In the genomic region with DNA sequence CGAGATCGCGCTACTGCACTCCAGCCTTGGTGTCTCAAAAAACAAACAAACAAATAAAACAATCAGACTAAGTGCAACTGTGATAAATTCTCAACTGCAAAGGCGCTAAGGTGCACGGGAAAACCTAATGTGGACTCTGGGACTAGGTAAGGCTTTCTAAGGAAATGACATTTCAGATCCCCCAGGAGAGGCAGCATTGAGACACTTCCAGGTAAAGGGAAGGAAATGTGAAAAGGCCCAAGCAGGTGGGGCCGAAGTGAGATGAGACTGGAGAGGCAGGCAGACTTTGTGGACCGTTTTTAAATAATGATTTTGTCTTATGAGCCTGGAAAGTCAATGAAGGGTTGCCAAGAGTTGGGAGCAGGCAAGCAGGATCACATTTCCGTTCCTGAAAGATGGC, we compare ENCODE assay signal across 11 cellular contexts. TPM values are rescaled to one million over a fixed set of nuclear protein-coding genes. Genes with fewer than 3 reads are reported as not detected.
DNase-seq lines count a peak whose midpoint lies in the region; ATAC-seq, FAIRE-seq and TF ChIP-seq lines count a peak whose summit lies in the region.
"Had no signal": no experiment of that assay in that cellular context is flagged by ENCODE, and none has a peak within 500 bp of the region (broad histone marks: within the 10 kb centered on the region; RNA-seq: fewer than 3 reads in every experiment).

No MANE protein-coding gene starts in this region.

- no peaks in the 10 kb centered on the region for H4K20me1 ChIP-seq in keratinocyte (ENCODE audit: control insufficient read depth, extremely low read depth, insufficient read depth, low read length)

- H3K9me3 Mint-ChIP-seq in T-cell: no peaks in the 10 kb centered on the region
- H3K9me3 Mint-ChIP-seq in naive thymus-derived CD8-positive, alpha-beta T cell: peaks cover 0 to 2% (median 0%) of the 10 kb centered on the region in 9 donors
- H3K9me3 Mint-ChIP-seq: activated CD4-positive, alpha-beta memory T cell treated with anti-CD3 and anti-CD28 coated beads for 36 hours had no signal

- dilution Hi-C loops in keratinocyte (cut with MboI; ENCODE audit: extremely low pct_ligation_motif_present, low sequenced_read_pairs): no loop called here

- H3K9me3 ChIP-seq in ES-I3 (ENCODE audit: control insufficient read depth, insufficient read depth, low read length): no peaks in the 10 kb centered on the region
- no peaks in the 10 kb centered on the region for H3K9me3 ChIP-seq in keratinocyte (ENCODE audit: control insufficient read depth, low read depth, low read length)

- H3K27me3 ChIP-seq in keratinocyte (ENCODE audit: control insufficient read depth, extremely low read depth, insufficient read depth, low read length): peaks cover 9% of the 10 kb centered on the region

- no peaks in the 10 kb centered on the region for H3K36me3 Mint-ChIP-seq in T-cell
- no peaks in the 10 kb centered on the region for H3K36me3 Mint-ChIP-seq in naive thymus-derived CD8-positive, alpha-beta T cell
- H3K36me3 Mint-ChIP-seq: activated CD4-positive, alpha-beta memory T cell treated with anti-CD3 and anti-CD28 coated beads for 36 hours had no signal

- no peaks in the 10 kb centered on the region for H3K9me1 ChIP-seq in keratinocyte (ENCODE audit: control insufficient read depth, extremely low read depth, insufficient read depth, low read length)

- CTCF ChIA-PET in T-cell (lab: Charles Lee): interaction anchor here in 1 of 2 donors (0.8 kb wide), 1 partner anchor 194 kb away, joined by 3 read pairs; no protein-coding TSS in a partner anchor

- DNase-seq in DMS 273 (lab: John Stamatoyannopoulos, UW; ENCODE audit: unreplicated experiment): peak; percentile 76
- DNase-seq in DMS 273 treated with DMSO at 0.1 percent for 48 hours (lab: John Stamatoyannopoulos, UW): no peak
- DNase-seq in T-cell: no peak
- DNase-seq in keratinocyte (ENCODE audit: low read depth, low spot score): no peak
- DNase-seq in naive thymus-derived CD8-positive, alpha-beta T cell: no peak
- DNase-seq in frontal cortex (ENCODE audit: low spot score in 2 of 2): no peak
- DNase-seq in GOT3 (lab: John Stamatoyannopoulos, UW): no peak
- DNase-seq: activated CD4-positive, alpha-beta memory T cell treated with anti-CD3 and anti-CD28 coated beads for 36 hours; effector CD4-positive, alpha-beta T cell; stimulated activated CD4-positive, alpha-beta T cell treated with anti-CD3 and anti-CD28 coated beads, Interleukin-2, amount 100 ng/mL, for 24 hours had no signal

- H3K4me2 ChIP-seq in keratinocyte (ENCODE audit: control insufficient read depth, extremely low read depth, insufficient read depth, low read depth, low read length): peak overlapping the region; percentile 42

- peak; percentile 19 to 45 (median 27) for TF ChIP-seq CTCF in keratinocyte (optimal IDR thresholded peaks at IDR 0.05 in 1 of 3, IDR thresholded peaks at IDR 0.05 in 1 of 3, conservative IDR thresholded peaks at IDR 0.05 in 1 of 3; ENCODE audit: extremely low read depth in 1 of 3, insufficient read depth in 2 of 3, low read length in 3 of 3)

- H3K79me2 ChIP-seq in keratinocyte (ENCODE audit: control insufficient read depth, insufficient read depth, low read length): no peaks in the 10 kb centered on the region

- FAIRE-seq in keratinocyte (lab: Jason Lieb, UNC): peak; percentile 91
- no peak for FAIRE-seq in frontal cortex (lab: Jason Lieb, UNC)

- no peak for ATAC-seq in T-cell (replicated peaks in 1 of 4)
- no peak for ATAC-seq in naive thymus-derived CD8-positive, alpha-beta T cell

- peaks cover 8 to 15% of the 10 kb centered on the region in 2 donors for H3K27me3 Mint-ChIP-seq in T-cell
- peaks cover 0 to 21% (median 9%) of the 10 kb centered on the region in 5 donors for H3K27me3 Mint-ChIP-seq in naive thymus-derived CD8-positive, alpha-beta T cell

- H3K36me3 ChIP-seq in ES-I3 (ENCODE audit: insufficient read depth, low read length) (no peaks in the 10 kb centered on the region), keratinocyte (ENCODE audit: control insufficient read depth in 2 of 2, extremely low read depth in 1 of 2, insufficient read depth in 2 of 2, low read length in 2 of 2) (no peaks in the 10 kb centered on the region)

- H3K27ac Mint-ChIP-seq in T-cell: peak overlapping the region in 1 of 2 donors; percentile 29
- H3K27ac Mint-ChIP-seq in naive thymus-derived CD8-positive, alpha-beta T cell: peak overlapping the region in 2 of 10 donors; percentile 13 to 23
- H3K27ac Mint-ChIP-seq: activated CD4-positive, alpha-beta memory T cell treated with anti-CD3 and anti-CD28 coated beads for 36 hours had no signal

- H2AFZ ChIP-seq in keratinocyte (ENCODE audit: control insufficient read depth, low read length): peak overlapping the region; percentile 84

- H3K4me3 Mint-ChIP-seq in T-cell: peak overlapping the region; percentile 14 to 88 (median 28)
- peak overlapping the region in 4 of 10 donors; percentile 3 to 81 (median 32) for H3K4me3 Mint-ChIP-seq in naive thymus-derived CD8-positive, alpha-beta T cell
- H3K4me3 Mint-ChIP-seq: activated CD4-positive, alpha-beta memory T cell treated with anti-CD3 and anti-CD28 coated beads for 36 hours had no signal

- peaks cover 20 to 36% (median 28%) of the 10 kb centered on the region in 3 donors for H3K4me1 Mint-ChIP-seq in T-cell
- peaks cover 5 to 22% (median 14%) of the 10 kb centered on the region in 4 donors for H3K4me1 Mint-ChIP-seq in naive thymus-derived CD8-positive, alpha-beta T cell

- H3K4me1 ChIP-seq in ES-I3 (ENCODE audit: insufficient read depth, low read length) (peaks cover 17% of the 10 kb centered on the region), keratinocyte (ENCODE audit: control insufficient read depth, extremely low read depth, insufficient read depth, low read length) (peaks cover 27% of the 10 kb centered on the region)

- no peak overlapping the region for H3K4me3 ChIP-seq in keratinocyte (ENCODE audit: control insufficient read depth in 2 of 3, extremely low read depth in 1 of 3, insufficient read depth in 2 of 3, low read depth in 1 of 3, low read length in 3 of 3)

- peak overlapping the region; percentile 5; the same call in 1 of the 2 replicates for H3K9ac ChIP-seq in ES-I3 (ENCODE audit: low read depth, low read length)
- H3K9ac ChIP-seq in keratinocyte (ENCODE audit: control insufficient read depth, extremely low read depth, insufficient read depth, low read length): peak overlapping the region; percentile 7

- POLR2A ChIA-PET in T-cell (lab: Charles Lee): no interaction called here
- POLR2A ChIA-PET in naive thymus-derived CD8-positive, alpha-beta T cell (lab: Charles Lee): interaction anchor here (2.6 kb wide), 1 partner anchor 85 kb away, joined by 15 read pairs; the partner anchor contains the start of gene PTAR1

- H3K27ac ChIP-seq in keratinocyte (ENCODE audit: control insufficient read depth, insufficient read depth, low read length): no peak overlapping the region

RNA-seq across cellular contexts. Expression of gene APBA1, which starts 1.9 kb away (rescaled TPM):
- total RNA-seq in T-cell (1 to 10 TPM in 2 of 5 donors, under 1 TPM in 3; 0.51 to 1.8 (median 0.78) TPM), frontal cortex (24.9 TPM)
- polyA plus RNA-seq in keratinocyte: 0.66 to 0.89 TPM (median 0.89 TPM) in 3 replicates
- polyA plus RNA-seq in keratinocyte (2011; ENCODE audit: low read depth): 0.85 TPM
- polyA plus RNA-seq in keratinocyte (2011; cell fraction: cytosol; rRNA removed): 0.45 and 0.90 TPM in 2 replicates
- polyA plus RNA-seq in keratinocyte (2011; cell fraction: nucleus; rRNA removed): 1.0 and 1.8 TPM in 2 replicates
- 0.35 and 0.94 TPM in 2 replicates for polyA plus RNA-seq in keratinocyte (2012; ENCODE audit: low replicate concordance)
- 0.96 to 2.7 TPM (median 2.0 TPM) in 3 replicates for polyA minus RNA-seq in keratinocyte
- polyA minus RNA-seq in keratinocyte (2011; cell fraction: cytosol; rRNA and poly(A)+ RNA removed): 0.77 TPM
- 1.2 and 5.0 TPM in 2 replicates for polyA minus RNA-seq in keratinocyte (2011; cell fraction: nucleus; rRNA and poly(A)+ RNA removed)
- total RNA-seq in naive thymus-derived CD8-positive, alpha-beta T cell: 1 to 10 TPM in 1 of 2 experiments, under 1 TPM in 1; 0.49 to 1.2 TPM
- polyA plus RNA-seq in naive thymus-derived CD8-positive, alpha-beta T cell: under 1 TPM in 1 of 3 donors, not detected in 2; 0.03 TPM
